Comparison of ENCODE assay signal across 19 cellular contexts in genomic region chr7:120502132-120502531, GRCh38.
"Had no signal": no experiment of that assay in that cellular context is flagged by ENCODE, and none has a peak within 500 bp of the region (broad histone marks: within the 10 kb centered on the region; RNA-seq: fewer than 3 reads in every experiment).

No MANE protein-coding gene starts in this region.

- H3K27me3 ChIP-seq: esophagus squamous epithelium, pancreas, upper lobe of left lung had no signal

- H3K4me3 ChIP-seq: esophagus squamous epithelium, pancreas, smooth muscle cell, thoracic aorta, upper lobe of left lung had no signal

- H3K36me3 Mint-ChIP-seq: activated naive CD8-positive, alpha-beta T cell treated with anti-CD3 and anti-CD28 coated beads for 36 hours; stimulated activated effector memory CD8-positive, alpha-beta T cell treated with anti-CD3 and anti-CD28 coated beads, Interleukin-12 subunit alpha, Interleukin-12 subunit beta, amount 100 ng/mL, for 72 hours had no signal

- DNase-seq: activated CD4-positive, alpha-beta T cell treated with anti-CD3 and anti-CD28 coated beads for 1 hour; activated CD4-positive, alpha-beta T cell treated with anti-CD3 and anti-CD28 coated beads, Interleukin-2, amount 50 U/mL, for 4 hours; activated gamma-delta T cell treated with Interleukin-2 at 50 U/mL for 16 hours; activated naive CD8-positive, alpha-beta T cell treated with anti-CD3 and anti-CD28 coated beads for 36 hours; amniotic stem cell; effector CD8-positive, alpha-beta T cell; esophagus squamous epithelium; kidney; midbrain; pancreas; stimulated activated CD4-positive, alpha-beta T cell treated with anti-CD3 and anti-CD28 coated beads, Interleukin-4, amount 100 ng/mL, for 1 hour; upper lobe of left lung had no signal

- FAIRE-seq: endothelial cell of umbilical vein, kidney, pancreas had no signal

- H3K36me3 ChIP-seq: esophagus squamous epithelium, pancreas, thoracic aorta, upper lobe of left lung had no signal

- H3K9me3 ChIP-seq: esophagus squamous epithelium, pancreas, thoracic aorta, upper lobe of left lung had no signal

- H3K4me1 ChIP-seq: esophagus squamous epithelium, pancreas, upper lobe of left lung had no signal

- H3K9me3 Mint-ChIP-seq: activated naive CD8-positive, alpha-beta T cell treated with anti-CD3 and anti-CD28 coated beads for 36 hours; activated T-helper 1 cell treated with anti-CD3 and anti-CD28 coated beads, Interleukin-12 subunit alpha, Interleukin-12 subunit beta, Interleukin-2, Interleukin-4 antibody, amounts not matched to agents 30 ng/mL and 10 ng/mL and 1 ng/mL, durations not matched to agents 14 hours and 24 hours and 36 hours; dendritic cell treated with granulocyte-macrophage colony-stimulating factor and Interleukin-4, amounts not matched to agents 40 ng/mL and 50 ng/mL, for 4 days; T-helper 1 cell treated with Interleukin-12 subunit alpha and Interleukin-12 subunit beta and Interleukin-4 antibody, amounts not matched to agents 30 μg/mL and 1 μg/mL, for 36 hours had no signal

- H3K27me3 Mint-ChIP-seq: activated naive CD8-positive, alpha-beta T cell treated with anti-CD3 and anti-CD28 coated beads for 36 hours; dendritic cell treated with granulocyte-macrophage colony-stimulating factor and Interleukin-4, amounts not matched to agents 40 ng/mL and 50 ng/mL, for 4 days had no signal

- H3K27ac Mint-ChIP-seq: activated naive CD8-positive, alpha-beta T cell treated with anti-CD3 and anti-CD28 coated beads for 36 hours; activated T-helper 1 cell treated with anti-CD3 and anti-CD28 coated beads, Interleukin-12 subunit alpha, Interleukin-12 subunit beta, Interleukin-2, Interleukin-4 antibody, amounts not matched to agents 30 ng/mL and 10 ng/mL and 1 ng/mL, durations not matched to agents 14 hours and 24 hours and 36 hours; dendritic cell treated with granulocyte-macrophage colony-stimulating factor and Interleukin-4, amounts not matched to agents 40 ng/mL and 50 ng/mL, for 4 days; stimulated activated effector memory CD8-positive, alpha-beta T cell treated with anti-CD3 and anti-CD28 coated beads, Interleukin-12 subunit alpha, Interleukin-12 subunit beta, amount 100 ng/mL, for 72 hours; T-helper 1 cell treated with Interleukin-12 subunit alpha and Interleukin-12 subunit beta and Interleukin-4 antibody, amounts not matched to agents 30 μg/mL and 1 μg/mL, for 36 hours had no signal

- H3K4me1 Mint-ChIP-seq: activated naive CD8-positive, alpha-beta T cell treated with anti-CD3 and anti-CD28 coated beads for 36 hours; stimulated activated effector memory CD8-positive, alpha-beta T cell treated with anti-CD3 and anti-CD28 coated beads, Interleukin-12 subunit alpha, Interleukin-12 subunit beta, amount 100 ng/mL, for 72 hours had no signal

- H3K4me3 Mint-ChIP-seq: activated naive CD8-positive, alpha-beta T cell treated with anti-CD3 and anti-CD28 coated beads for 36 hours; activated T-helper 1 cell treated with anti-CD3 and anti-CD28 coated beads, Interleukin-12 subunit alpha, Interleukin-12 subunit beta, Interleukin-2, Interleukin-4 antibody, amounts not matched to agents 30 ng/mL and 10 ng/mL and 1 ng/mL, durations not matched to agents 14 hours and 24 hours and 36 hours; dendritic cell treated with granulocyte-macrophage colony-stimulating factor and Interleukin-4, amounts not matched to agents 40 ng/mL and 50 ng/mL, for 4 days; stimulated activated effector memory CD8-positive, alpha-beta T cell treated with anti-CD3 and anti-CD28 coated beads, Interleukin-12 subunit alpha, Interleukin-12 subunit beta, amount 100 ng/mL, for 72 hours; T-helper 1 cell treated with Interleukin-12 subunit alpha and Interleukin-12 subunit beta and Interleukin-4 antibody, amounts not matched to agents 30 μg/mL and 1 μg/mL, for 36 hours had no signal
